ENCODE assay signal across 37 cellular contexts in genomic region chr6:79133173-79133572, GRCh38.
"Had no signal": no experiment of that assay in that cellular context is flagged by ENCODE, and none has a peak within 500 bp of the region (broad histone marks: within the 10 kb centered on the region; RNA-seq: fewer than 3 reads in every experiment).

No MANE protein-coding gene starts in this region.

- DNase-seq: activated effector memory CD4-positive, alpha-beta T cell treated with anti-CD3 and anti-CD28 coated beads, Interleukin-2, amount 50 U/mL, for 16 hours; activated effector memory CD4-positive, alpha-beta T cell treated with Interleukin-2 at 50 U/mL for 16 hours; activated gamma-delta T cell; activated gamma-delta T cell treated with Interleukin-2 at 50 U/mL for 16 hours; activated naive CD4-positive, alpha-beta T cell; activated naive CD4-positive, alpha-beta T cell treated with anti-CD3 and anti-CD28 coated beads for 36 hours; activated naive CD4-positive, alpha-beta T cell treated with anti-CD3 and anti-CD28 coated beads, Interleukin-2, amount 10 ng/mL, durations not matched to agents 7 days and 5 days; activated naive CD4-positive, alpha-beta T cell treated with anti-CD3 and anti-CD28 coated beads, Interleukin-2, amount 50 U/mL, for 16 hours; activated naive CD4-positive, alpha-beta T cell treated with Interleukin-2 at 50 U/mL for 16 hours; activated naive CD8-positive, alpha-beta T cell treated with anti-CD3 and anti-CD28 coated beads for 36 hours; activated naive CD8-positive, alpha-beta T cell treated with anti-CD3 and anti-CD28 coated beads, Interleukin-2, amount 10 ng/mL, durations not matched to agents 7 days and 5 days; activated naive CD8-positive, alpha-beta T cell treated with anti-CD3 and anti-CD28 coated beads, Interleukin-2, amount 50 U/mL, for 24 hours; activated T-cell treated with anti-CD3 and anti-CD28 coated beads, Interleukin-2, amount 50 U/mL, for 24 hours; activated T-cell treated with anti-CD3 and anti-CD28 coated beads, Interleukin-2, amount 50 U/mL, for 4 hours; activated T-cell treated with anti-CD3 and anti-CD28 coated beads, Interleukin-2, amount 50 U/mL, for 48 hours; activated T-cell treated with anti-CD3 and anti-CD28 coated beads, Interleukin-2, amount 50 U/mL, for 72 hours; adrenal gland; amniotic stem cell; amygdala; anterior cingulate cortex; aorta; body of pancreas; brain microvascular endothelial cell; caudate nucleus; central memory CD4-positive, alpha-beta T cell; cerebellar nuclear complex had no signal

- H3K36me3 Mint-ChIP-seq: activated naive CD4-positive, alpha-beta T cell treated with anti-CD3 and anti-CD28 coated beads, Interleukin-2, amount 10 ng/mL, durations not matched to agents 7 days and 5 days; activated naive CD8-positive, alpha-beta T cell treated with anti-CD3 and anti-CD28 coated beads, Interleukin-2, amount 10 ng/mL, durations not matched to agents 7 days and 5 days had no signal

- H3K9me3 ChIP-seq: adrenal gland had no signal

- H3K27ac Mint-ChIP-seq: activated naive CD4-positive, alpha-beta T cell treated with anti-CD3 and anti-CD28 coated beads for 36 hours; activated naive CD4-positive, alpha-beta T cell treated with anti-CD3 and anti-CD28 coated beads, Interleukin-2, amount 10 ng/mL, durations not matched to agents 7 days and 5 days; activated naive CD4-positive, alpha-beta T cell treated with anti-CD3 and anti-CD28 coated beads, Interleukin-2, amount 50 U/mL, for 24 hours; activated naive CD4-positive, alpha-beta T cell treated with anti-CD3 and anti-CD28 coated beads, Interleukin-2, amount 50 U/mL, for 72 hours; activated naive CD8-positive, alpha-beta T cell; activated naive CD8-positive, alpha-beta T cell treated with anti-CD3 and anti-CD28 coated beads for 36 hours; activated naive CD8-positive, alpha-beta T cell treated with anti-CD3 and anti-CD28 coated beads, Interleukin-2, amount 10 ng/mL, durations not matched to agents 7 days and 5 days; activated naive CD8-positive, alpha-beta T cell treated with anti-CD3 and anti-CD28 coated beads, Interleukin-2, amount 50 U/mL, for 24 hours; activated T-cell treated with anti-CD3 and anti-CD28 coated beads, Interleukin-2, amount 50 U/mL, for 24 hours; activated T-cell treated with anti-CD3 and anti-CD28 coated beads, Interleukin-2, amount 50 U/mL, for 72 hours; activated T-helper 1 cell treated with anti-CD3 and anti-CD28 coated beads, Interleukin-12 subunit alpha, Interleukin-12 subunit beta, Interleukin-2, Interleukin-4 antibody, amounts not matched to agents 30 ng/mL and 10 ng/mL and 1 ng/mL, durations not matched to agents 14 hours and 24 hours and 36 hours; activated T-helper 17 cell treated with anti-CD3 and anti-CD28 coated beads, Interleukin-2, amount 50 U/mL, for 72 hours; activated T-helper 2 cell treated with anti-CD3 and anti-CD28 coated beads, Interferon-gamma antibody, Interleukin-2, Interleukin-4, amounts not matched to agents 10 μg/mL and 5 μg/mL and 100 μg/mL, durations not matched to agents 14 hours and 24 hours and 36 hours; brain had no signal

- H3K4me1 Mint-ChIP-seq: activated naive CD4-positive, alpha-beta T cell treated with anti-CD3 and anti-CD28 coated beads, Interleukin-2, amount 10 ng/mL, durations not matched to agents 7 days and 5 days; activated naive CD4-positive, alpha-beta T cell treated with anti-CD3 and anti-CD28 coated beads, Interleukin-2, amount 50 U/mL, for 24 hours; activated naive CD8-positive, alpha-beta T cell treated with anti-CD3 and anti-CD28 coated beads for 36 hours; activated naive CD8-positive, alpha-beta T cell treated with anti-CD3 and anti-CD28 coated beads, Interleukin-2, amount 10 ng/mL, durations not matched to agents 7 days and 5 days; activated naive CD8-positive, alpha-beta T cell treated with anti-CD3 and anti-CD28 coated beads, Interleukin-2, amount 50 U/mL, for 24 hours; activated T-helper 17 cell treated with anti-CD3 and anti-CD28 coated beads, Interleukin-2, amount 50 U/mL, for 72 hours; brain; central memory CD8-positive, alpha-beta T cell had no signal

- H3K4me3 ChIP-seq: adrenal gland, ascending aorta, body of pancreas, breast epithelium, cardiac muscle cell had no signal

- H3K36me3 ChIP-seq: adrenal gland, ascending aorta, brain microvascular endothelial cell, breast epithelium, cardiac muscle cell had no signal

- H3K4me1 ChIP-seq: adrenal gland, ascending aorta, body of pancreas, breast epithelium had no signal

- H3K27ac ChIP-seq: adrenal gland, ascending aorta, body of pancreas, brain microvascular endothelial cell, breast epithelium, cardiac muscle cell had no signal

- H3K4me3 Mint-ChIP-seq: activated naive CD4-positive, alpha-beta T cell treated with anti-CD3 and anti-CD28 coated beads for 36 hours; activated naive CD4-positive, alpha-beta T cell treated with anti-CD3 and anti-CD28 coated beads, Interleukin-2, amount 10 ng/mL, durations not matched to agents 7 days and 5 days; activated naive CD4-positive, alpha-beta T cell treated with anti-CD3 and anti-CD28 coated beads, Interleukin-2, amount 50 U/mL, for 24 hours; activated naive CD8-positive, alpha-beta T cell; activated naive CD8-positive, alpha-beta T cell treated with anti-CD3 and anti-CD28 coated beads for 36 hours; activated naive CD8-positive, alpha-beta T cell treated with anti-CD3 and anti-CD28 coated beads, Interleukin-2, amount 10 ng/mL, durations not matched to agents 7 days and 5 days; activated naive CD8-positive, alpha-beta T cell treated with anti-CD3 and anti-CD28 coated beads, Interleukin-2, amount 50 U/mL, for 24 hours; activated T-cell treated with anti-CD3 and anti-CD28 coated beads, Interleukin-2, amount 50 U/mL, for 24 hours; activated T-cell treated with anti-CD3 and anti-CD28 coated beads, Interleukin-2, amount 50 U/mL, for 4 hours; activated T-cell treated with anti-CD3 and anti-CD28 coated beads, Interleukin-2, amount 50 U/mL, for 72 hours; activated T-helper 1 cell treated with anti-CD3 and anti-CD28 coated beads, Interleukin-12 subunit alpha, Interleukin-12 subunit beta, Interleukin-2, Interleukin-4 antibody, amounts not matched to agents 30 ng/mL and 10 ng/mL and 1 ng/mL, durations not matched to agents 14 hours and 24 hours and 36 hours; activated T-helper 17 cell treated with anti-CD3 and anti-CD28 coated beads, Interleukin-2, amount 50 U/mL, for 72 hours; brain; central memory CD8-positive, alpha-beta T cell had no signal

- ATAC-seq: activated naive CD4-positive, alpha-beta T cell treated with anti-CD3 and anti-CD28 coated beads, Interleukin-2, amount 50 U/mL, for 72 hours; activated naive CD8-positive, alpha-beta T cell treated with anti-CD3 and anti-CD28 coated beads, Interleukin-2, amount 50 U/mL, for 24 hours; activated T-cell treated with anti-CD3 and anti-CD28 coated beads, Interleukin-2, amount 50 U/mL, for 4 hours; activated T-cell treated with anti-CD3 and anti-CD28 coated beads, Interleukin-2, amount 50 U/mL, for 72 hours; activated T-helper 17 cell treated with anti-CD3 and anti-CD28 coated beads, Interleukin-2, amount 50 U/mL, for 72 hours; body of pancreas had no signal
